ENCODE assay signal across 8 cellular contexts in genomic region chr3:49940667-49941249, GRCh38. TPM values are rescaled to one million over a fixed set of nuclear protein-coding genes. Genes with fewer than 3 reads are reported as not detected.
DNase-seq lines count a peak whose midpoint lies in the region; ATAC-seq and TF ChIP-seq lines count a peak whose summit lies in the region.

No MANE protein-coding gene starts in this region.

- no peaks in the 10 kb centered on the region; the same call in 1 of the 2 replicates for H3K9me3 ChIP-seq in AG04450 (ENCODE audit: control insufficient read depth, insufficient read depth, low read length)
- H3K9me3 ChIP-seq in mucosa of descending colon = no peaks in the 10 kb centered on the region

- H3K4me1 ChIP-seq in mucosa of descending colon (ENCODE audit: low read depth) = peaks cover 3% of the 10 kb centered on the region

- in situ Hi-C loops in brain microvascular endothelial cell (cut with HindIII; ENCODE audit: low pct_ligation_motif_present, low sequenced_read_pairs) = no loop called here
- in situ Hi-C loops in GM13977 (cut with MboI; ENCODE audit: low pct_unique_long_range_greater_than_20kb, low sequenced_read_pairs, unreplicated experiment) = no loop called here

- H3K27me3 ChIP-seq in AG04450 (ENCODE audit: control insufficient read depth, insufficient read depth, low read length) (no peaks in the 10 kb centered on the region), brain microvascular endothelial cell (replicated peaks) (no peaks in the 10 kb centered on the region)

- ATAC-seq in HG02970 (IDR thresholded peaks at IDR 0.05; ENCODE audit: low FRiP score, unreplicated experiment) (peak; percentile 8), mucosa of descending colon (no peak), HG03280 (IDR thresholded peaks at IDR 0.05; ENCODE audit: unreplicated experiment) (no peak), HG03521 (IDR thresholded peaks at IDR 0.05; ENCODE audit: unreplicated experiment) (no peak)

- no peak for TF ChIP-seq CTCF in AG04450 (IDR thresholded peaks at IDR 0.05; ENCODE audit: low read depth, low read length)
- TF ChIP-seq CTCF in brain microvascular endothelial cell (IDR thresholded peaks at IDR 0.05; ENCODE audit: low read depth, low read length, missing control alignments) = no peak
- no peak for TF ChIP-seq CTCF in mucosa of descending colon (IDR thresholded peaks at IDR 0.05)
- no peak for TF ChIP-seq CTCF in GM13977 (IDR thresholded peaks at IDR 0.05; ENCODE audit: extremely low read depth, insufficient read depth, missing control alignments)

- intact Hi-C loops in mucosa of descending colon (cut with DNase I, micrococcal nuclease) = no loop called here

- H3K36me3 ChIP-seq in brain microvascular endothelial cell (replicated peaks) (no peaks in the 10 kb centered on the region), mucosa of descending colon (ENCODE audit: low read depth) (no peaks in the 10 kb centered on the region)

- H3K4me3 ChIP-seq in AG04450 (ENCODE audit: low read depth, low read length) = peak overlapping the region; percentile 91
- peak overlapping the region; percentile 90 for H3K4me3 ChIP-seq in brain microvascular endothelial cell (ENCODE audit: low read depth, low read length)
- H3K4me3 ChIP-seq in mucosa of descending colon = peak overlapping the region; percentile 38

- POLR2A ChIA-PET in AG04450 (lab: Yijun Ruan, JAX) = interaction anchor here (0.6 to 2.0 kb wide), 11 partner anchors 9 to 241 kb away, joined by 3 to 24 read pairs (median 4); partner anchors contain the start of genes MON1A and UBA7

- DNase-seq in AG04450 (ENCODE audit: low read depth, low spot score) (no peak), brain microvascular endothelial cell (no peak), mucosa of descending colon (peak in 1 of 3 donors; percentile 6), DMS 273 (lab: John Stamatoyannopoulos, UW; ENCODE audit: unreplicated experiment) (no peak), GM13977 (ENCODE audit: low spot score) (no peak)

- H3K27ac ChIP-seq in AG04450 (ENCODE audit: low read depth, low read length) (peak overlapping the region; percentile 98), brain microvascular endothelial cell (peak overlapping the region; percentile 90)

- CTCF ChIA-PET in AG04450 (lab: Charles Lee) = interaction anchor here (0.5 to 0.7 kb wide), 3 partner anchors 13 to 183 kb away, joined by 3 to 8 read pairs (median 3); no protein-coding TSS in a partner anchor

RNA-seq across cellular contexts. Expression of gene RBM6, which starts 0.8 kb away (rescaled TPM):
- 48.4 and 62.8 TPM in 2 replicates for polyA plus RNA-seq in AG04450 (2011; rRNA removed)
- 27.0 and 27.8 TPM in 2 replicates for polyA minus RNA-seq in AG04450 (2011; rRNA and poly(A)+ RNA removed)
- 100 to 1,000 TPM in 2 of 3 donors, 10 to 100 TPM in 1; 75.6 to 124 (median 112) TPM for total RNA-seq in mucosa of descending colon

RNA-seq across cellular contexts. Expression of gene MON1A, which starts 11.1 kb away (rescaled TPM):
- 7.1 and 8.1 TPM in 2 replicates for polyA plus RNA-seq in AG04450 (2011; rRNA removed)
- 6.9 and 11.5 TPM in 2 replicates for polyA minus RNA-seq in AG04450 (2011; rRNA and poly(A)+ RNA removed)
- total RNA-seq in mucosa of descending colon = 10 to 100 TPM in 1 of 3 donors, 1 to 10 TPM in 2; 6.9 to 13.3 (median 7.9) TPM

RNA-seq across cellular contexts. Expression of gene MST1R, which starts 37.1 kb away (rescaled TPM):
- polyA plus RNA-seq in AG04450 (2011; rRNA removed) = 0.10 and 0.41 TPM in 2 replicates
- polyA minus RNA-seq in AG04450 (2011; rRNA and poly(A)+ RNA removed) = 0.26 and 0.74 TPM in 2 replicates
- total RNA-seq in mucosa of descending colon = 100 to 1,000 TPM in 2 of 3 donors, 10 to 100 TPM in 1; 76.2 to 153 (median 124) TPM

Comparison
In these comparisons a context has a peak if more than half of its experiments do, and no peak if none do; other contexts are left out.
1. H3K4me3 ChIP-seq: peak in every context shown above with its lines; median percentile 91 in AG04450; 90 in brain microvascular endothelial cell; 38 in mucosa of descending colon.